Comparison of ENCODE assay signal across 7 cellular contexts in the genomic region with DNA sequence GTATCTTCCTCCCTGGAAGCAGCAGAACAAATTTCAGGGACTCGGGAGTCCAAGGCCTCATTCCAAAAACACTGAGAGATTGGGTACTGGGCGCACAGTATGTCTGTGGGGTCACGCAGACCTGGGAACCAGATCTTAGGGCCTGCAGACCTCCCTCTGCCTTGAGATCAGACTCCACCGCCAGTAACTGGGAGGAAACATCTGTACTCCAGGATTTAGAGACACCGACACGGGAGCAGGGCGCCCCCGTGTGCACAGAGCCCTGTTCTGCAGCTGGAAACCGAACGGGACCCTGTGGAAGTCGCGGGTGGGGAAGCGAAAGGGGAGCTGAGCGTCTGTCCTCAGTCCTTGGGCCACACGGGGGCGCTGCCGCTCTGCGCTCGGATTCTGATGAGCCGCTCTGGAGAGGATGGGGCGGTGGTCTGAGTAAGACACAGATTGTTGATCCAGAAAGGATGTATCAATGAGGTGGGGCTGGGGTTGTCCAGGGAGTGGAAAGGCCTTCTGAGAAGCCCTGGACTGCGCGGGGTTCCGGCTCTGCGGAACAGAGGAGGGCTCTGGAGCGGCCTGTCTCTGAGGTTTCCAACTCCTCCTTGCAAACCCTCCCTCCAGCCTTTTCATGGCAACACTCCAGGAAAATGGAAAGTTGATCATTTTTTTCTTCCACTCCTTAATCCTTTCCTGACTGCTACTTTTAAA. TPM values are rescaled to one million over a fixed set of nuclear protein-coding genes. Genes with fewer than 3 reads are reported as not detected.
DNase-seq lines count a peak whose midpoint lies in the region; ATAC-seq and TF ChIP-seq lines count a peak whose summit lies in the region.
"Not testable (repeated sequence)": the region's sequence is repeated elsewhere in the genome, so short reads cannot be mapped to it uniquely, and the experiment has no call there.

No MANE protein-coding gene starts in this region.

- peak; percentile 86 for TF ChIP-seq CTCF in GM12873 (IDR thresholded peaks at IDR 0.05; ENCODE audit: insufficient read depth, low read depth, low read length, missing control alignments)
- peak; percentile 70 for TF ChIP-seq CTCF in MM.1S (IDR thresholded peaks at IDR 0.05; ENCODE audit: low read length)
- TF ChIP-seq CTCF in Peyer's patch (IDR thresholded peaks at IDR 0.05): peak; percentile 48 to 86 (median 78)
- TF ChIP-seq CTCF in coronary artery (IDR thresholded peaks at IDR 0.05): not testable (repeated sequence)
- peak; percentile 92 for TF ChIP-seq CTCF in kidney epithelial cell (IDR thresholded peaks at IDR 0.05; ENCODE audit: insufficient read depth, low read length, poor library complexity, severe bottlenecking)
- TF ChIP-seq CTCF in smooth muscle cell (IDR thresholded peaks at IDR 0.05; ENCODE audit: borderline replicate concordance, insufficient read depth, poor library complexity, severe bottlenecking): peak; percentile 87

- H3K4me1 ChIP-seq in MM.1S (ENCODE audit: low read length): peaks cover 23% of the 10 kb centered on the region
- H3K4me1 ChIP-seq in Peyer's patch: peaks cover 0 to 24% (median 15%) of the 10 kb centered on the region in 4 donors
- H3K4me1 ChIP-seq in smooth muscle cell (ENCODE audit: low read depth): not testable (repeated sequence)

- H3K4me1 Mint-ChIP-seq in activated CD8-positive, alpha-beta memory T cell treated with anti-CD3 and anti-CD28 coated beads, Interleukin-2, amount 10 ng/mL, durations not matched to agents 7 days and 5 days: peaks cover 30% of the 10 kb centered on the region

- not testable (repeated sequence) for H3K9ac ChIP-seq in MM.1S (ENCODE audit: low read length); smooth muscle cell (ENCODE audit: low read depth)

- not testable (repeated sequence) for H3K4me3 ChIP-seq in MM.1S (ENCODE audit: low read length); kidney epithelial cell (ENCODE audit: low read depth, low read length); smooth muscle cell
- peak overlapping the region in 1 of 4 donors; percentile 5 for H3K4me3 ChIP-seq in Peyer's patch
- H3K4me3 ChIP-seq in coronary artery: peak overlapping the region; percentile 37

- H3K9me3 ChIP-seq in MM.1S (replicated peaks; ENCODE audit: insufficient read depth, low read length); Peyer's patch; smooth muscle cell (replicated peaks; ENCODE audit: low read depth): not testable (repeated sequence)

- CTCF ChIA-PET in activated CD8-positive, alpha-beta memory T cell treated with anti-CD3 and anti-CD28 coated beads, Interleukin-2, amount 10 ng/mL, durations not matched to agents 7 days and 5 days (lab: Charles Lee): interaction anchor here (0.6 to 5.9 kb wide), 35 partner anchors 12 to 773 kb away, joined by 3 to 67 read pairs (median 4); partner anchors contain the start of genes ABCF1, GNL1 and ZFP57

- not testable (repeated sequence) for H3K27ac Mint-ChIP-seq in activated CD8-positive, alpha-beta memory T cell treated with anti-CD3 and anti-CD28 coated beads, Interleukin-2, amount 10 ng/mL, durations not matched to agents 7 days and 5 days

- ATAC-seq in activated CD8-positive, alpha-beta memory T cell treated with anti-CD3 and anti-CD28 coated beads, Interleukin-2, amount 10 ng/mL, durations not matched to agents 7 days and 5 days: peak; percentile 83

- not testable (repeated sequence) for H3K79me2 ChIP-seq in MM.1S (ENCODE audit: low read length); smooth muscle cell (ENCODE audit: low read depth)

- H3K27me3 ChIP-seq in MM.1S (replicated peaks; ENCODE audit: insufficient read depth, low read length) (peaks cover 86% of the 10 kb centered on the region), Peyer's patch (peaks cover 0 to 27% of the 10 kb centered on the region in 2 donors), kidney epithelial cell (ENCODE audit: control insufficient read depth, insufficient read depth, low read length) (peaks cover 68% of the 10 kb centered on the region), smooth muscle cell (ENCODE audit: low read depth) (peaks cover 64% of the 10 kb centered on the region)

- H3K36me3 Mint-ChIP-seq in activated CD8-positive, alpha-beta memory T cell treated with anti-CD3 and anti-CD28 coated beads, Interleukin-2, amount 10 ng/mL, durations not matched to agents 7 days and 5 days: not testable (repeated sequence)

- peaks cover 92% of the 10 kb centered on the region for H3K27me3 Mint-ChIP-seq in activated CD8-positive, alpha-beta memory T cell treated with anti-CD3 and anti-CD28 coated beads, Interleukin-2, amount 10 ng/mL, durations not matched to agents 7 days and 5 days

- DNase-seq in MM.1S: peak; percentile 67
- DNase-seq in Peyer's patch: peak; percentile 87 to 94 (median 88)
- peak; percentile 88 for DNase-seq in activated CD8-positive, alpha-beta memory T cell treated with anti-CD3 and anti-CD28 coated beads, Interleukin-2, amount 10 ng/mL, durations not matched to agents 7 days and 5 days
- DNase-seq in coronary artery (ENCODE audit: low spot score): peak; percentile 79
- DNase-seq in kidney epithelial cell (ENCODE audit: low read depth): not testable (repeated sequence)
- peak; percentile 81 for DNase-seq in smooth muscle cell (lab: John Stamatoyannopoulos, UW; ENCODE audit: unreplicated experiment)

- TF ChIP-seq POLR2A in Peyer's patch (IDR thresholded peaks at IDR 0.05): not testable (repeated sequence)

- not testable (repeated sequence) for H3K9me2 ChIP-seq in MM.1S (replicated peaks; ENCODE audit: insufficient read depth, low read length)

- H3K27ac ChIP-seq in MM.1S (ENCODE audit: low read length); Peyer's patch; coronary artery; smooth muscle cell (ENCODE audit: low read depth): not testable (repeated sequence)

- WGBS in smooth muscle cell (ENCODE audit: low lambda C conversion rate): 9% methylated on average over 25 of the region's 26 CpGs

- not testable (repeated sequence) for H2AFZ ChIP-seq in MM.1S (ENCODE audit: low read length); smooth muscle cell (ENCODE audit: low read depth)

- H3K4me2 ChIP-seq in MM.1S (ENCODE audit: low read depth, low read length): peak overlapping the region; percentile 40; the same call in 1 of the 2 replicates
- peak overlapping the region; percentile 43 for H3K4me2 ChIP-seq in smooth muscle cell

- H3K4me3 Mint-ChIP-seq in activated CD8-positive, alpha-beta memory T cell treated with anti-CD3 and anti-CD28 coated beads, Interleukin-2, amount 10 ng/mL, durations not matched to agents 7 days and 5 days: not testable (repeated sequence)

- H4K20me1 ChIP-seq in MM.1S (ENCODE audit: insufficient read depth, low read length): peaks cover 15% of the 10 kb centered on the region; the same call in 1 of the 2 replicates
- not testable (repeated sequence) for H4K20me1 ChIP-seq in smooth muscle cell (ENCODE audit: low read depth)

- not testable (repeated sequence) for H3K9me3 Mint-ChIP-seq in activated CD8-positive, alpha-beta memory T cell treated with anti-CD3 and anti-CD28 coated beads, Interleukin-2, amount 10 ng/mL, durations not matched to agents 7 days and 5 days (ENCODE audit: low read depth)

- H3K36me3 ChIP-seq in MM.1S (replicated peaks; ENCODE audit: insufficient read depth, low read length); Peyer's patch; kidney epithelial cell (ENCODE audit: control insufficient read depth, insufficient read depth, low read length); smooth muscle cell (ENCODE audit: low read depth): not testable (repeated sequence)

- peaks cover 12% of the 10 kb centered on the region for H3F3A ChIP-seq in MM.1S (ENCODE audit: insufficient read depth, low read length)
- not testable (repeated sequence) for H3F3A ChIP-seq in smooth muscle cell (ENCODE audit: low read depth)

RNA-seq across cellular contexts. Expression of gene HLA-E, which starts 35.7 kb away (rescaled TPM):
- total RNA-seq in Peyer's patch (100 to 1,000 TPM; 313 to 404 (median 383) TPM), kidney epithelial cell (109 and 115 TPM in 2 replicates), smooth muscle cell (97.3 and 104 TPM in 2 replicates)
- total RNA-seq in activated CD8-positive, alpha-beta memory T cell treated with anti-CD3 and anti-CD28 coated beads, Interleukin-2, amount 10 ng/mL, durations not matched to agents 7 days and 5 days: 100 to 1,000 TPM; 395 to 602 TPM
- 126 and 134 TPM in 2 replicates for polyA plus RNA-seq in smooth muscle cell
